ENCODE assay signal across 28 cellular contexts in the genomic region with DNA sequence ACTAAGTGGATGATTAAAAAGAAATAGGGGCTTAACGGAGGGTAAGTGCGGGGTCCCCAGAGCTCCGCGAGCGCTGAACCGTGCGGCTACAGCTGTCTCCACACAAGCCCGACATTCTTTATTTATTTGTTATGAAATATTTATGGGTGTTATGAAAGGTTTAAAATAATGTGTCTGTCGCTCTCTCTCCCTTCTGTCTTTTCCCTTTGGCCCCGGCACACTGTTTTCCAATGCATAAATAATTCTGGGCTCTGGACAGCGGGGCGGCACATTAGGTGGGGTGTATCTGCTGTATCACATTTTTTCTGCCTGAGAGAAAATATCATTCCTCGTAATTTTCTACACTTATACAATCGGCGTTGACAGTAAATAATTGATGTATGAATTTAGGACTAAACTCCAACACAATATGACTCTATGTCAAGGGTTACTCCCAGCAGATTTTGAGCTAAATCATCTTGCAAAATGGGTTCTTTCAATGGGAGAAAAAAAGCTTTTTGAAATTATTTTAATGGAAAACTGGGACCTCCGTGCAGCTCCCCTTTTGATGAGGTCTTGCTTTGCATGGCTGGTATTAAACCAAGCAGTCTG.
"Had no signal": no experiment of that assay in that cellular context is flagged by ENCODE, and none has a peak within 500 bp of the region (broad histone marks: within the 10 kb centered on the region; RNA-seq: fewer than 3 reads in every experiment).

No MANE protein-coding gene starts in this region.

- H3K27me3 ChIP-seq: ascending aorta, breast epithelium, cardiac muscle cell, colonic mucosa had no signal

- H3K4me1 ChIP-seq: ascending aorta, breast epithelium, colonic mucosa had no signal

- H3K9me3 Mint-ChIP-seq: activated CD4-positive, alpha-beta memory T cell treated with anti-CD3 and anti-CD28 coated beads for 36 hours; activated T-cell treated with anti-CD3 and anti-CD28 coated beads, Interleukin-2, amount 50 U/mL, for 72 hours; T-helper 2 cell treated with Interferon-gamma antibody and Interleukin-4, amounts not matched to agents 5 μg/mL and 100 μg/mL, for 36 hours had no signal

- DNase-seq: activated B cell treated with CpG ODN at 0.5 μM for 24 hours; activated CD4-positive, alpha-beta memory T cell treated with anti-CD3 and anti-CD28 coated beads for 36 hours; activated CD4-positive, alpha-beta T cell treated with anti-CD3 and anti-CD28 coated beads for 48 hours; activated CD8-positive, alpha-beta memory T cell treated with anti-CD3 and anti-CD28 coated beads, Interleukin-2, amount 10 ng/mL, durations not matched to agents 7 days and 5 days; activated CD8-positive, alpha-beta memory T cell treated with anti-CD3 and anti-CD28 coated beads, Interleukin-2, amount 50 U/mL, for 4 hours; activated CD8-positive, alpha-beta T cell treated with anti-CD3 and anti-CD28 coated beads, Interleukin-2, amount 10 ng/mL, durations not matched to agents 7 days and 5 days; activated gamma-delta T cell; activated naive CD4-positive, alpha-beta T cell; activated naive CD4-positive, alpha-beta T cell treated with anti-CD3 and anti-CD28 coated beads, Interleukin-2, amount 10 ng/mL, durations not matched to agents 7 days and 5 days; activated naive CD8-positive, alpha-beta T cell treated with anti-CD3 and anti-CD28 coated beads, Interleukin-2, amount 10 ng/mL, durations not matched to agents 7 days and 5 days; activated T-cell treated with anti-CD3 and anti-CD28 coated beads, Interleukin-2, amount 50 U/mL, for 1 hour; activated T-cell treated with anti-CD3 and anti-CD28 coated beads, Interleukin-2, amount 50 U/mL, for 72 hours; central memory CD4-positive, alpha-beta T cell; cerebellar nuclear complex; colonic mucosa; effector CD8-positive, alpha-beta T cell; foreskin fibroblast; T-helper 1 cell; T-helper 17 cell; T1000; WERI-Rb-1 had no signal

- H3K36me3 Mint-ChIP-seq: activated CD4-positive, alpha-beta memory T cell treated with anti-CD3 and anti-CD28 coated beads for 36 hours; activated CD8-positive, alpha-beta memory T cell treated with anti-CD3 and anti-CD28 coated beads, Interleukin-2, amount 10 ng/mL, durations not matched to agents 7 days and 5 days; activated naive CD4-positive, alpha-beta T cell treated with anti-CD3 and anti-CD28 coated beads, Interleukin-2, amount 10 ng/mL, durations not matched to agents 7 days and 5 days; activated naive CD8-positive, alpha-beta T cell treated with anti-CD3 and anti-CD28 coated beads, Interleukin-2, amount 10 ng/mL, durations not matched to agents 7 days and 5 days; brain had no signal

- H3K4me1 Mint-ChIP-seq: activated B cell treated with CpG ODN at 0.5 μM for 24 hours; activated CD8-positive, alpha-beta memory T cell treated with anti-CD3 and anti-CD28 coated beads, Interleukin-2, amount 10 ng/mL, durations not matched to agents 7 days and 5 days; activated naive CD4-positive, alpha-beta T cell treated with anti-CD3 and anti-CD28 coated beads, Interleukin-2, amount 10 ng/mL, durations not matched to agents 7 days and 5 days; T-helper 17 cell had no signal

- H3K4me3 Mint-ChIP-seq: activated B cell treated with CpG ODN at 0.5 μM for 24 hours; activated CD4-positive, alpha-beta memory T cell treated with anti-CD3 and anti-CD28 coated beads for 36 hours; activated CD8-positive, alpha-beta memory T cell treated with anti-CD3 and anti-CD28 coated beads, Interleukin-2, amount 10 ng/mL, durations not matched to agents 7 days and 5 days; activated CD8-positive, alpha-beta T cell treated with anti-CD3 and anti-CD28 coated beads, Interleukin-2, amount 10 ng/mL, durations not matched to agents 7 days and 5 days; activated naive CD4-positive, alpha-beta T cell treated with anti-CD3 and anti-CD28 coated beads, Interleukin-2, amount 10 ng/mL, durations not matched to agents 7 days and 5 days; activated naive CD8-positive, alpha-beta T cell treated with anti-CD3 and anti-CD28 coated beads, Interleukin-2, amount 10 ng/mL, durations not matched to agents 7 days and 5 days; activated T-cell treated with anti-CD3 and anti-CD28 coated beads, Interleukin-2, amount 50 U/mL, for 72 hours; brain; T-helper 17 cell; T-helper 2 cell treated with Interferon-gamma antibody and Interleukin-4, amounts not matched to agents 5 μg/mL and 100 μg/mL, for 36 hours had no signal

- H3K27ac ChIP-seq: ascending aorta, breast epithelium, cardiac muscle cell, colonic mucosa, epithelial cell of prostate, WERI-Rb-1 had no signal

- H3K27ac Mint-ChIP-seq: activated B cell treated with CpG ODN at 0.5 μM for 24 hours; activated CD4-positive, alpha-beta memory T cell treated with anti-CD3 and anti-CD28 coated beads for 36 hours; activated CD8-positive, alpha-beta memory T cell treated with anti-CD3 and anti-CD28 coated beads, Interleukin-2, amount 10 ng/mL, durations not matched to agents 7 days and 5 days; activated CD8-positive, alpha-beta T cell treated with anti-CD3 and anti-CD28 coated beads, Interleukin-2, amount 10 ng/mL, durations not matched to agents 7 days and 5 days; activated naive CD4-positive, alpha-beta T cell treated with anti-CD3 and anti-CD28 coated beads, Interleukin-2, amount 10 ng/mL, durations not matched to agents 7 days and 5 days; activated naive CD4-positive, alpha-beta T cell treated with anti-CD3 and anti-CD28 coated beads, Interleukin-2, amount 50 U/mL, for 72 hours; activated naive CD8-positive, alpha-beta T cell treated with anti-CD3 and anti-CD28 coated beads, Interleukin-2, amount 10 ng/mL, durations not matched to agents 7 days and 5 days; activated T-cell treated with anti-CD3 and anti-CD28 coated beads, Interleukin-2, amount 50 U/mL, for 72 hours; T-helper 17 cell; T-helper 2 cell treated with Interferon-gamma antibody and Interleukin-4, amounts not matched to agents 5 μg/mL and 100 μg/mL, for 36 hours had no signal

- H3K9me3 ChIP-seq: ascending aorta, breast epithelium, colonic mucosa had no signal

- H3K36me3 ChIP-seq: ascending aorta, breast epithelium, cardiac muscle cell, colonic mucosa, WERI-Rb-1 had no signal

- H3K27me3 Mint-ChIP-seq: activated B cell treated with CpG ODN at 0.5 μM for 24 hours; activated CD8-positive, alpha-beta memory T cell treated with anti-CD3 and anti-CD28 coated beads, Interleukin-2, amount 10 ng/mL, durations not matched to agents 7 days and 5 days; activated naive CD4-positive, alpha-beta T cell treated with anti-CD3 and anti-CD28 coated beads, Interleukin-2, amount 10 ng/mL, durations not matched to agents 7 days and 5 days; activated naive CD8-positive, alpha-beta T cell treated with anti-CD3 and anti-CD28 coated beads, Interleukin-2, amount 10 ng/mL, durations not matched to agents 7 days and 5 days; T-helper 17 cell had no signal

- H3K4me3 ChIP-seq: ascending aorta, breast epithelium, cardiac muscle cell, colonic mucosa had no signal
